Comparison of ENCODE assay signal across 1 cellular context in the genomic region with DNA sequence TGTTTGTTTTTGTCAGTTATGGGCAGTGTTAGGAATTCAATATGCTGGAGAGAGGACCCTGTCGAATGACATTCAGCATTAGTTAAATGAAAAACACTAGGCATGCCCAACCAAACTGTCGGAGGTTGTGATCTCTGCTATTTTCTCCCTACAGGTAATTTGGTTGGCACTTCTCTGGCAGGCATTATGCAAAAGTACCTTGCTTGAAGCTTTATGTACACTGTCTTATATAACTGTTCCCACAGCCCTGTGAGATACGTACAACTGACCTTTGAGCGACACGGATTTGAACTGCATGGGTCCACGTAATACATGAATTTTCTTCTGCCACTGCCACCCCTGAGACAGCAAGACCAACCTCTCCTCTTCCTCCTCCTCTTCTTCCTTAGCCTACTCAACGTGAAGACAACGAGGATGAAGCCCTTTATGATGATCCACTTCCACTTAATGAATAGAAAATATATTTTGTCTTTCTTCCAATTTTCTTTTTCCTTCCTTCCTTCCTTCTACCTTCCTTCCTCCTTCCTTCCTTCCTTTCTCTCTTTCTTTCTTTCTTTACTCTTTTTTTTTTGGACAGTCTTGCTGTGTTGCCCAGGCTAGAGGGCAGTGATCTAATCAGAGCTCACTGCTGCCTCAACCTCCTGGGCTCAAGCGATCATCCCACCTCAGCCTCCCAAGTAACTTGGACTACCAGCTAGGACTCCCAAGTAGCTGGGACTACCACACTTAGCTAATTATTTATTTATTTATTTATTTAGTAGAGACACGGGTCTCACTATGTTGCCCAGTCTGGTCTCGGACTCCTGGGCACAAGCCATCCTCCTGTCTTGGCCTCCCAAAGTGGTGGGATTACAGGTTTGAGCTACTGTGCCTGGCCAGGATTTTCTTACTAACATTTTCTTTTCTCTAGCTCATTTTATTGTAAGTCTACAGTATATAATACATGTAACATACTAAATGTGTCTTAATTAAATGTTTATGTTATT.
TF ChIP-seq lines count a peak whose summit lies in the region.

No MANE protein-coding gene starts in this region.

TF ChIP-seq in HepG2, 621 proteins besides CTCF, POLR2A, EP300 and RAD21 (continued from another document and continues in another):
- TF ChIP-seq GMEB1 (CRISPR knock-in tag; IDR thresholded peaks at IDR 0.05; ENCODE audit: borderline replicate concordance) = no peak; the same call in 1 of the 2 replicates
- TF ChIP-seq, protein P1, sequence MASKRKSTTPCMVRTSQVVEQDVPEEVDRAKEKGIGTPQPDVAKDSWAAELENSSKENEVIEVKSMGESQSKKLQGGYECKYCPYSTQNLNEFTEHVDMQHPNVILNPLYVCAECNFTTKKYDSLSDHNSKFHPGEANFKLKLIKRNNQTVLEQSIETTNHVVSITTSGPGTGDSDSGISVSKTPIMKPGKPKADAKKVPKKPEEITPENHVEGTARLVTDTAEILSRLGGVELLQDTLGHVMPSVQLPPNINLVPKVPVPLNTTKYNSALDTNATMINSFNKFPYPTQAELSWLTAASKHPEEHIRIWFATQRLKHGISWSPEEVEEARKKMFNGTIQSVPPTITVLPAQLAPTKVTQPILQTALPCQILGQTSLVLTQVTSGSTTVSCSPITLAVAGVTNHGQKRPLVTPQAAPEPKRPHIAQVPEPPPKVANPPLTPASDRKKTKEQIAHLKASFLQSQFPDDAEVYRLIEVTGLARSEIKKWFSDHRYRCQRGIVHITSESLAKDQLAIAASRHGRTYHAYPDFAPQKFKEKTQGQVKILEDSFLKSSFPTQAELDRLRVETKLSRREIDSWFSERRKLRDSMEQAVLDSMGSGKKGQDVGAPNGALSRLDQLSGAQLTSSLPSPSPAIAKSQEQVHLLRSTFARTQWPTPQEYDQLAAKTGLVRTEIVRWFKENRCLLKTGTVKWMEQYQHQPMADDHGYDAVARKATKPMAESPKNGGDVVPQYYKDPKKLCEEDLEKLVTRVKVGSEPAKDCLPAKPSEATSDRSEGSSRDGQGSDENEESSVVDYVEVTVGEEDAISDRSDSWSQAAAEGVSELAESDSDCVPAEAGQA (IDR thresholded peaks at IDR 0.05; ENCODE audit: low read depth) = no peak
- TF ChIP-seq, protein P1 (CRISPR knock-in tag; IDR thresholded peaks at IDR 0.05; ENCODE audit: borderline replicate concordance) = no peak
- TF ChIP-seq HOXA3 (CRISPR knock-in tag; IDR thresholded peaks at IDR 0.05) = peak; percentile 49; the same call in 1 of the 2 replicates
- TF ChIP-seq CHD4 (IDR thresholded peaks at IDR 0.05; ENCODE audit: borderline replicate concordance, low read length) = no peak
- peak; percentile 63; the same call in 1 of the 2 replicates for TF ChIP-seq SP140L (CRISPR knock-in tag; IDR thresholded peaks at IDR 0.05; ENCODE audit: borderline replicate concordance)
- TF ChIP-seq, protein P2, sequence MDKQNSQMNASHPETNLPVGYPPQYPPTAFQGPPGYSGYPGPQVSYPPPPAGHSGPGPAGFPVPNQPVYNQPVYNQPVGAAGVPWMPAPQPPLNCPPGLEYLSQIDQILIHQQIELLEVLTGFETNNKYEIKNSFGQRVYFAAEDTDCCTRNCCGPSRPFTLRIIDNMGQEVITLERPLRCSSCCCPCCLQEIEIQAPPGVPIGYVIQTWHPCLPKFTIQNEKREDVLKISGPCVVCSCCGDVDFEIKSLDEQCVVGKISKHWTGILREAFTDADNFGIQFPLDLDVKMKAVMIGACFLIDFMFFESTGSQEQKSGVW (CRISPR knock-in tag; IDR thresholded peaks at IDR 0.05; ENCODE audit: borderline replicate concordance) = no peak
- TF ChIP-seq KDM6A (CRISPR knock-in tag; IDR thresholded peaks at IDR 0.05; ENCODE audit: low read depth) = peak; percentile 33; the same call in 1 of the 2 replicates
- TF ChIP-seq GTF2F1 (IDR thresholded peaks at IDR 0.05; ENCODE audit: low read length) = no peak
- no peak for TF ChIP-seq ADNP (CRISPR knock-in tag; IDR thresholded peaks at IDR 0.05)
- TF ChIP-seq TCF12 (IDR thresholded peaks at IDR 0.05) = no peak
- 0 out of 2 replicates have a peak, but pooled peaks have one; percentile 44 for TF ChIP-seq TCF12 (CRISPR knock-in tag; IDR thresholded peaks at IDR 0.05)
- TF ChIP-seq, protein P3, sequence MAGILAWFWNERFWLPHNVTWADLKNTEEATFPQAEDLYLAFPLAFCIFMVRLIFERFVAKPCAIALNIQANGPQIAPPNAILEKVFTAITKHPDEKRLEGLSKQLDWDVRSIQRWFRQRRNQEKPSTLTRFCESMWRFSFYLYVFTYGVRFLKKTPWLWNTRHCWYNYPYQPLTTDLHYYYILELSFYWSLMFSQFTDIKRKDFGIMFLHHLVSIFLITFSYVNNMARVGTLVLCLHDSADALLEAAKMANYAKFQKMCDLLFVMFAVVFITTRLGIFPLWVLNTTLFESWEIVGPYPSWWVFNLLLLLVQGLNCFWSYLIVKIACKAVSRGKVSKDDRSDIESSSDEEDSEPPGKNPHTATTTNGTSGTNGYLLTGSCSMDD (CRISPR knock-in tag; IDR thresholded peaks at IDR 0.05) = no peak
- no peak for TF ChIP-seq ZNF382 (CRISPR knock-in tag; IDR thresholded peaks at IDR 0.05; ENCODE audit: borderline replicate concordance)
- TF ChIP-seq ATF7-NPFF (CRISPR knock-in tag; IDR thresholded peaks at IDR 0.05; ENCODE audit: low read depth) = 0 out of 2 replicates have a peak, but pooled peaks have one; percentile 36
- TF ChIP-seq RFX5 (IDR thresholded peaks at IDR 0.05; ENCODE audit: low read depth, low read length) = no peak
- 0 out of 4 replicates have a peak, but pooled peaks of 1 of the 2 experiments have one; percentile 15 for TF ChIP-seq NR2F1 (CRISPR knock-in tag; IDR thresholded peaks at IDR 0.05)
- no peak for TF ChIP-seq BRCA1 (CRISPR knock-in tag; IDR thresholded peaks at IDR 0.05)
- TF ChIP-seq ZNF138 (CRISPR knock-in tag; IDR thresholded peaks at IDR 0.05; ENCODE audit: low read depth) = no peak
- TF ChIP-seq SOX13 (IDR thresholded peaks at IDR 0.05) = no peak
- TF ChIP-seq SOX13 (CRISPR knock-in tag; conservative IDR thresholded peaks at IDR 0.05 in 1 of 2, IDR thresholded peaks at IDR 0.05 in 1 of 2) = peak in 1 of 2 experiments; percentile 63; a peak in 2 of 4 replicates
- no peak for TF ChIP-seq ARNT (IDR thresholded peaks at IDR 0.05)
- no peak for TF ChIP-seq ZNF432 (CRISPR knock-in tag; IDR thresholded peaks at IDR 0.05; ENCODE audit: borderline replicate concordance)
- TF ChIP-seq RARA (CRISPR knock-in tag; IDR thresholded peaks at IDR 0.05) = peak; percentile 98
- no peak for TF ChIP-seq ZNF225 (CRISPR knock-in tag; IDR thresholded peaks at IDR 0.05)
- no peak for TF ChIP-seq TOPORS (CRISPR knock-in tag; IDR thresholded peaks at IDR 0.05)
- TF ChIP-seq AGO1 (IDR thresholded peaks at IDR 0.05; ENCODE audit: low read depth, low read length, poor library complexity, severe bottlenecking) = no peak
- no peak for TF ChIP-seq ZBTB44 (CRISPR knock-in tag; IDR thresholded peaks at IDR 0.05)
- no peak for TF ChIP-seq ZNF33B (CRISPR knock-in tag; IDR thresholded peaks at IDR 0.05)
- 0 out of 2 replicates have a peak, but pooled peaks have one; percentile 29 for TF ChIP-seq ZSCAN29 (CRISPR knock-in tag; conservative IDR thresholded peaks at IDR 0.05)
- no peak for TF ChIP-seq ZNF256 (CRISPR knock-in tag; conservative IDR thresholded peaks at IDR 0.05)
- TF ChIP-seq SKI (IDR thresholded peaks at IDR 0.05; ENCODE audit: partially characterized antibody) = no peak
- no peak for TF ChIP-seq CBX1 (IDR thresholded peaks at IDR 0.05; ENCODE audit: low read depth)
- TF ChIP-seq PHF5A (CRISPR knock-in tag; IDR thresholded peaks at IDR 0.05; ENCODE audit: low read depth, unreplicated experiment) = no peak
- TF ChIP-seq, protein P4, sequence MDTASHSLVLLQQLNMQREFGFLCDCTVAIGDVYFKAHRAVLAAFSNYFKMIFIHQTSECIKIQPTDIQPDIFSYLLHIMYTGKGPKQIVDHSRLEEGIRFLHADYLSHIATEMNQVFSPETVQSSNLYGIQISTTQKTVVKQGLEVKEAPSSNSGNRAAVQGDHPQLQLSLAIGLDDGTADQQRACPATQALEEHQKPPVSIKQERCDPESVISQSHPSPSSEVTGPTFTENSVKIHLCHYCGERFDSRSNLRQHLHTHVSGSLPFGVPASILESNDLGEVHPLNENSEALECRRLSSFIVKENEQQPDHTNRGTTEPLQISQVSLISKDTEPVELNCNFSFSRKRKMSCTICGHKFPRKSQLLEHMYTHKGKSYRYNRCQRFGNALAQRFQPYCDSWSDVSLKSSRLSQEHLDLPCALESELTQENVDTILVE (CRISPR knock-in tag; IDR thresholded peaks at IDR 0.05) = peak; percentile 74; the same call in 1 of the 2 replicates
- no peak for TF ChIP-seq FOSL1 (CRISPR knock-in tag; IDR thresholded peaks at IDR 0.05; ENCODE audit: borderline replicate concordance)
- TF ChIP-seq ATF3 (CRISPR knock-in tag; IDR thresholded peaks at IDR 0.05) = no peak
- 0 out of 2 replicates have a peak, but pooled peaks have one; percentile 38 for TF ChIP-seq ZNF770 (CRISPR knock-in tag; IDR thresholded peaks at IDR 0.05)
- no peak for TF ChIP-seq RFX1 (IDR thresholded peaks at IDR 0.05)
- TF ChIP-seq SNAI1 (CRISPR knock-in tag; IDR thresholded peaks at IDR 0.05; ENCODE audit: borderline replicate concordance) = no peak
- TF ChIP-seq AHR (CRISPR knock-in tag; IDR thresholded peaks at IDR 0.05) = no peak; the same call in 1 of the 2 replicates
